In genomic region chr19:18785179-18786124, GRCh38 we compare ENCODE assay signal across 8 cellular contexts. TPM values are rescaled to one million over a fixed set of nuclear protein-coding genes. Genes with fewer than 3 reads are reported as not detected.
DNase-seq lines count a peak whose midpoint lies in the region; ATAC-seq and TF ChIP-seq lines count a peak whose summit lies in the region.

No MANE protein-coding gene starts in this region.

- H3K4me3 ChIP-seq in choroid plexus epithelial cell (ENCODE audit: low read depth, low read length): no peak overlapping the region

- TF ChIP-seq CTCF in choroid plexus epithelial cell (conservative IDR thresholded peaks at IDR 0.05; ENCODE audit: low read depth, low read length): no peak

- peak; percentile 38 for DNase-seq in GDM1 (lab: John Stamatoyannopoulos, UW)
- DNase-seq in NCI-H187 (lab: John Stamatoyannopoulos, UW): peak; percentile 31 to 67
- peak; percentile 91 for DNase-seq in activated CD4-positive, alpha-beta T cell treated with anti-CD3 and anti-CD28 coated beads for 48 hours
- peak; percentile 44 for DNase-seq in choroid plexus epithelial cell (ENCODE audit: low read depth)
- DNase-seq in lung microvascular endothelial cell (ENCODE audit: low read depth in 2 of 2): peak; percentile 45 to 55
- DNase-seq in stimulated activated CD8-positive, alpha-beta memory T cell treated with anti-CD3 and anti-CD28 coated beads, Interleukin-7, amount 100 ng/mL, for 1 hour (ENCODE audit: low read depth in 2 of 2): peak; percentile 25 to 50
- DNase-seq in Ammon's horn (ENCODE audit: low spot score): no peak

- no peak for ATAC-seq in HG02840 (IDR thresholded peaks at IDR 0.05; ENCODE audit: low FRiP score, unreplicated experiment)

RNA-seq across cellular contexts. Expression of gene COMP, which starts 5.7 kb away (rescaled TPM):
- not detected in 2 replicates for total RNA-seq in lung microvascular endothelial cell

RNA-seq across cellular contexts. Expression of gene UPF1, which starts 46.3 kb away (rescaled TPM):
- total RNA-seq in lung microvascular endothelial cell: 42.9 and 51.6 TPM in 2 replicates
